In genomic region chr18:56284319-56284718, GRCh38 we compare ENCODE assay signal across 19 cellular contexts.
"Had no signal": no experiment of that assay in that cellular context is flagged by ENCODE, and none has a peak within 500 bp of the region (broad histone marks: within the 10 kb centered on the region; RNA-seq: fewer than 3 reads in every experiment).

No MANE protein-coding gene starts in this region.

- H3K4me3 Mint-ChIP-seq: activated CD4-positive, alpha-beta T cell treated with anti-CD3 and anti-CD28 coated beads, Interleukin-2, amount 10 ng/mL, durations not matched to agents 24 days and 14 days; activated CD8-positive, alpha-beta T cell treated with anti-CD3 and anti-CD28 coated beads, Interleukin-2, amount 10 ng/mL, durations not matched to agents 7 days and 5 days; activated naive CD8-positive, alpha-beta T cell treated with anti-CD3 and anti-CD28 coated beads, Interleukin-2, amount 10 ng/mL, durations not matched to agents 7 days and 5 days; activated T-cell treated with anti-CD3 and anti-CD28 coated beads, Interleukin-2, amount 50 U/mL, for 24 hours; dendritic cell treated with granulocyte-macrophage colony-stimulating factor and Interleukin-4, amounts not matched to agents 40 ng/mL and 50 ng/mL, for 4 days; nephron progenitor cell; stimulated activated naive CD8-positive, alpha-beta T cell treated with anti-CD3 and anti-CD28 coated beads, Interleukin-15, Interleukin-2, amounts not matched to agents 100 ng/mL and 50 ng/mL, for 24 hours had no signal

- H3K27ac Mint-ChIP-seq: activated CD4-positive, alpha-beta T cell treated with anti-CD3 and anti-CD28 coated beads, Interleukin-2, amount 10 ng/mL, durations not matched to agents 24 days and 14 days; activated CD8-positive, alpha-beta T cell treated with anti-CD3 and anti-CD28 coated beads, Interleukin-2, amount 10 ng/mL, durations not matched to agents 7 days and 5 days; activated naive CD8-positive, alpha-beta T cell treated with anti-CD3 and anti-CD28 coated beads, Interleukin-2, amount 10 ng/mL, durations not matched to agents 7 days and 5 days; activated T-cell treated with anti-CD3 and anti-CD28 coated beads, Interleukin-2, amount 50 U/mL, for 24 hours; activated T-helper 2 cell treated with anti-CD3 and anti-CD28 coated beads, Interferon-gamma antibody, Interleukin-2, Interleukin-4, amounts not matched to agents 10 μg/mL and 5 μg/mL and 100 μg/mL, durations not matched to agents 14 hours and 24 hours and 36 hours; dendritic cell treated with granulocyte-macrophage colony-stimulating factor and Interleukin-4, amounts not matched to agents 40 ng/mL and 50 ng/mL, for 4 days; nephron progenitor cell; stimulated activated naive CD8-positive, alpha-beta T cell treated with anti-CD3 and anti-CD28 coated beads, Interleukin-15, Interleukin-2, amounts not matched to agents 100 ng/mL and 50 ng/mL, for 24 hours had no signal

- H3K36me3 ChIP-seq: gastroesophageal sphincter, heart right ventricle, left ventricle myocardium inferior, suprapubic skin had no signal

- ATAC-seq: activated CD8-positive, alpha-beta T cell treated with anti-CD3 and anti-CD28 coated beads, Interleukin-2, amount 10 ng/mL, durations not matched to agents 7 days and 5 days; gastroesophageal sphincter; heart right ventricle had no signal

- H3K4me1 Mint-ChIP-seq: activated CD4-positive, alpha-beta T cell treated with anti-CD3 and anti-CD28 coated beads, Interleukin-2, amount 10 ng/mL, durations not matched to agents 24 days and 14 days; activated naive CD8-positive, alpha-beta T cell treated with anti-CD3 and anti-CD28 coated beads, Interleukin-2, amount 10 ng/mL, durations not matched to agents 7 days and 5 days; nephron progenitor cell had no signal

- H3K27me3 Mint-ChIP-seq: activated CD4-positive, alpha-beta T cell treated with anti-CD3 and anti-CD28 coated beads, Interleukin-2, amount 10 ng/mL, durations not matched to agents 24 days and 14 days; activated naive CD8-positive, alpha-beta T cell treated with anti-CD3 and anti-CD28 coated beads, Interleukin-2, amount 10 ng/mL, durations not matched to agents 7 days and 5 days; activated T-cell treated with anti-CD3 and anti-CD28 coated beads, Interleukin-2, amount 50 U/mL, for 24 hours; dendritic cell treated with granulocyte-macrophage colony-stimulating factor and Interleukin-4, amounts not matched to agents 40 ng/mL and 50 ng/mL, for 4 days; stimulated activated naive CD8-positive, alpha-beta T cell treated with anti-CD3 and anti-CD28 coated beads, Interleukin-15, Interleukin-2, amounts not matched to agents 100 ng/mL and 50 ng/mL, for 24 hours had no signal

- H3K4me3 ChIP-seq: gastroesophageal sphincter, heart right ventricle, left ventricle myocardium inferior, suprapubic skin had no signal

- H3K36me3 Mint-ChIP-seq: activated naive CD8-positive, alpha-beta T cell treated with anti-CD3 and anti-CD28 coated beads, Interleukin-2, amount 10 ng/mL, durations not matched to agents 7 days and 5 days had no signal

- H3K9me3 Mint-ChIP-seq: activated CD4-positive, alpha-beta T cell treated with anti-CD3 and anti-CD28 coated beads, Interleukin-2, amount 10 ng/mL, durations not matched to agents 24 days and 14 days; activated naive CD8-positive, alpha-beta T cell treated with anti-CD3 and anti-CD28 coated beads, Interleukin-2, amount 10 ng/mL, durations not matched to agents 7 days and 5 days; activated T-helper 2 cell treated with anti-CD3 and anti-CD28 coated beads, Interferon-gamma antibody, Interleukin-2, Interleukin-4, amounts not matched to agents 10 μg/mL and 5 μg/mL and 100 μg/mL, durations not matched to agents 14 hours and 24 hours and 36 hours had no signal

- H3K27me3 ChIP-seq: gastroesophageal sphincter, heart right ventricle, suprapubic skin had no signal

- DNase-seq: activated CD4-positive, alpha-beta T cell treated with anti-CD3 and anti-CD28 coated beads, Interleukin-2, amount 10 ng/mL, durations not matched to agents 24 days and 14 days; activated CD4-positive, CD25-positive, alpha-beta regulatory T cell; activated CD8-positive, alpha-beta T cell treated with anti-CD3 and anti-CD28 coated beads, Interleukin-2, amount 10 ng/mL, durations not matched to agents 7 days and 5 days; activated naive CD4-positive, alpha-beta T cell treated with Interleukin-2 at 50 U/mL for 16 hours; activated naive CD8-positive, alpha-beta T cell treated with anti-CD3 and anti-CD28 coated beads, Interleukin-2, amount 10 ng/mL, durations not matched to agents 7 days and 5 days; activated T-cell treated with anti-CD3 and anti-CD28 coated beads, Interleukin-2, amount 50 U/mL, for 24 hours; effector CD8-positive, alpha-beta T cell; heart right ventricle; left ventricle myocardium inferior; nephron progenitor cell; stimulated activated CD4-positive, alpha-beta T cell treated with anti-CD3 and anti-CD28 coated beads, Interleukin-2, amount 100 ng/mL, for 24 hours; T-helper 1 cell; T-helper 9 cell; trophoblast cell had no signal
